Comparison of ENCODE assay signal across 17 cellular contexts in genomic region chr2:179856205-179856604, GRCh38. TPM values are rescaled to one million over a fixed set of nuclear protein-coding genes. Genes with fewer than 3 reads are reported as not detected.
DNase-seq lines count a peak whose midpoint lies in the region; ATAC-seq and TF ChIP-seq lines count a peak whose summit lies in the region.
"Had no signal": no experiment of that assay in that cellular context is flagged by ENCODE, and none has a peak within 500 bp of the region (broad histone marks: within the 10 kb centered on the region; RNA-seq: fewer than 3 reads in every experiment).

No MANE protein-coding gene starts in this region.

- H3K27ac ChIP-seq in OCI-LY7 (ENCODE audit: low read depth, low read length, poor library complexity, severe bottlenecking) = peak overlapping the region; percentile 83
- no peak overlapping the region for H3K27ac ChIP-seq in lower lobe of right lung
- H3K27ac ChIP-seq: BLaER1, GM23248 had no signal

- H4K20me1 ChIP-seq in OCI-LY7 (ENCODE audit: insufficient read depth, low read length) = peaks cover 14% of the 10 kb centered on the region; the same call in 1 of the 2 replicates

- H3K36me3 Mint-ChIP-seq in stimulated activated naive CD8-positive, alpha-beta T cell treated with anti-CD3 and anti-CD28 coated beads, Interleukin-15, Interleukin-2, amounts not matched to agents 100 ng/mL and 50 ng/mL, for 24 hours (ENCODE audit: low read depth) = no peaks in the 10 kb centered on the region
- H3K36me3 Mint-ChIP-seq in endothelial cell (ENCODE audit: low read depth, unreplicated experiment) = no peaks in the 10 kb centered on the region
- H3K36me3 Mint-ChIP-seq in activated CD4-positive, alpha-beta T cell treated with anti-CD3 and anti-CD28 coated beads for 36 hours (ENCODE audit: low read depth) = no peaks in the 10 kb centered on the region
- H3K36me3 Mint-ChIP-seq: CD4-positive, CD25-positive, alpha-beta regulatory T cell; IgD-negative memory B cell had no signal

- ATAC-seq in stimulated activated naive CD8-positive, alpha-beta T cell treated with anti-CD3 and anti-CD28 coated beads, Interleukin-15, amount 100 ng/mL, for 72 hours = no peak
- no peak for ATAC-seq in lower lobe of right lung
- no peak for ATAC-seq in activated CD4-positive, alpha-beta T cell treated with anti-CD3 and anti-CD28 coated beads for 36 hours
- ATAC-seq: HCT116 had no signal

- H3K36me3 ChIP-seq in OCI-LY7 (ENCODE audit: insufficient read depth, low read length) (peaks cover 88% of the 10 kb centered on the region), lower lobe of right lung (no peaks in the 10 kb centered on the region)
- H3K36me3 ChIP-seq: BLaER1 had no signal

- intact Hi-C loops in OCI-LY7 (cut with micrococcal nuclease; ENCODE audit: unreplicated experiment) = no loop called here
- intact Hi-C loops in lower lobe of right lung (cut with DNase I) = no loop called here
- intact Hi-C loops in activated CD4-positive, alpha-beta T cell treated with anti-CD3 and anti-CD28 coated beads for 36 hours (cut with DNase I, micrococcal nuclease) = no loop called here

- H3K9me3 Mint-ChIP-seq in stimulated activated naive CD8-positive, alpha-beta T cell treated with anti-CD3 and anti-CD28 coated beads, Interleukin-15, Interleukin-2, amounts not matched to agents 100 ng/mL and 50 ng/mL, for 24 hours = no peaks in the 10 kb centered on the region
- H3K9me3 Mint-ChIP-seq in stimulated activated naive CD8-positive, alpha-beta T cell treated with anti-CD3 and anti-CD28 coated beads, Interleukin-15, amount 100 ng/mL, for 72 hours = no peaks in the 10 kb centered on the region
- no peaks in the 10 kb centered on the region for H3K9me3 Mint-ChIP-seq in endothelial cell (ENCODE audit: unreplicated experiment)
- H3K9me3 Mint-ChIP-seq in activated CD4-positive, alpha-beta T cell treated with anti-CD3 and anti-CD28 coated beads for 36 hours (ENCODE audit: low read depth) = no peaks in the 10 kb centered on the region
- H3K9me3 Mint-ChIP-seq: CD4-positive, CD25-positive, alpha-beta regulatory T cell had no signal

- H3K27ac Mint-ChIP-seq in stimulated activated naive CD8-positive, alpha-beta T cell treated with anti-CD3 and anti-CD28 coated beads, Interleukin-15, Interleukin-2, amounts not matched to agents 100 ng/mL and 50 ng/mL, for 24 hours = peak overlapping the region; percentile 54
- no peak overlapping the region for H3K27ac Mint-ChIP-seq in stimulated activated naive CD8-positive, alpha-beta T cell treated with anti-CD3 and anti-CD28 coated beads, Interleukin-15, amount 100 ng/mL, for 72 hours
- no peak overlapping the region for H3K27ac Mint-ChIP-seq in endothelial cell (ENCODE audit: unreplicated experiment)
- H3K27ac Mint-ChIP-seq in activated CD4-positive, alpha-beta T cell treated with anti-CD3 and anti-CD28 coated beads for 36 hours = no peak overlapping the region
- H3K27ac Mint-ChIP-seq: CD4-positive, CD25-positive, alpha-beta regulatory T cell; IgD-negative memory B cell had no signal

- no peak for DNase-seq in stimulated activated naive CD8-positive, alpha-beta T cell treated with anti-CD3 and anti-CD28 coated beads, Interleukin-15, amount 100 ng/mL, for 72 hours
- DNase-seq in OCI-LY7 (ENCODE audit: low spot score) = peak; percentile 69
- no peak for DNase-seq in endothelial cell (ENCODE audit: low spot score)
- no peak for DNase-seq in NCI-H1048 (lab: John Stamatoyannopoulos, UW)
- DNase-seq in lower lobe of right lung = no peak
- DNase-seq in activated CD4-positive, alpha-beta T cell treated with anti-CD3 and anti-CD28 coated beads for 36 hours = no peak
- DNase-seq: 8988T; AML-193; CD4-positive, CD25-positive, alpha-beta regulatory T cell; DMS79; EL; GDM1; GM23248 had no signal

- H3K4me1 ChIP-seq in OCI-LY7 (ENCODE audit: insufficient read depth, low read length, poor library complexity, severe bottlenecking) = peaks cover 51% of the 10 kb centered on the region
- no peaks in the 10 kb centered on the region for H3K4me1 ChIP-seq in lower lobe of right lung

- H2AFZ ChIP-seq in OCI-LY7 (ENCODE audit: low read length) = no peak overlapping the region
- H2AFZ ChIP-seq: GM23248 had no signal

- TF ChIP-seq CTCF in OCI-LY7 (conservative IDR thresholded peaks at IDR 0.05; ENCODE audit: low read length) = peak; percentile 59; the same call in 1 of the 2 replicates
- TF ChIP-seq CTCF in endothelial cell (IDR thresholded peaks at IDR 0.05; ENCODE audit: unreplicated experiment) = no peak
- no peak for TF ChIP-seq CTCF in lower lobe of right lung (IDR thresholded peaks at IDR 0.05)

- peaks cover 99% of the 10 kb centered on the region for H3K79me2 ChIP-seq in OCI-LY7 (ENCODE audit: insufficient read depth, low read depth, low read length)

- no peaks in the 10 kb centered on the region for H3K9me3 ChIP-seq in OCI-LY7 (ENCODE audit: low read length)
- H3K9me3 ChIP-seq in lower lobe of right lung = no peaks in the 10 kb centered on the region
- H3K9me3 ChIP-seq: BLaER1 had no signal

- POLR2A ChIA-PET in OCI-LY7 (lab: Charles Lee) = interaction anchor here (3.8 to 21.0 kb wide), 4 partner anchors 9 to 42 kb away, joined by 18 to 805 read pairs (median 34); no protein-coding TSS in a partner anchor
- POLR2A ChIA-PET in activated CD4-positive, alpha-beta T cell treated with anti-CD3 and anti-CD28 coated beads for 36 hours (lab: Charles Lee) = no interaction called here

- H3K4me2 ChIP-seq in OCI-LY7 (ENCODE audit: low read length) = peak overlapping the region; percentile 89
- H3K4me2 ChIP-seq: BLaER1 had no signal

- H3K4me1 Mint-ChIP-seq in stimulated activated naive CD8-positive, alpha-beta T cell treated with anti-CD3 and anti-CD28 coated beads, Interleukin-15, Interleukin-2, amounts not matched to agents 100 ng/mL and 50 ng/mL, for 24 hours (ENCODE audit: low read depth) = peaks cover 8% of the 10 kb centered on the region
- H3K4me1 Mint-ChIP-seq in stimulated activated naive CD8-positive, alpha-beta T cell treated with anti-CD3 and anti-CD28 coated beads, Interleukin-15, amount 100 ng/mL, for 72 hours = peaks cover 10% of the 10 kb centered on the region
- H3K4me1 Mint-ChIP-seq in endothelial cell (ENCODE audit: unreplicated experiment) = peaks cover 28% of the 10 kb centered on the region
- peaks cover 4% of the 10 kb centered on the region for H3K4me1 Mint-ChIP-seq in activated CD4-positive, alpha-beta T cell treated with anti-CD3 and anti-CD28 coated beads for 36 hours

- peaks cover 48% of the 10 kb centered on the region for H3K27me3 Mint-ChIP-seq in stimulated activated naive CD8-positive, alpha-beta T cell treated with anti-CD3 and anti-CD28 coated beads, Interleukin-15, Interleukin-2, amounts not matched to agents 100 ng/mL and 50 ng/mL, for 24 hours
- peaks cover 46% of the 10 kb centered on the region for H3K27me3 Mint-ChIP-seq in stimulated activated naive CD8-positive, alpha-beta T cell treated with anti-CD3 and anti-CD28 coated beads, Interleukin-15, amount 100 ng/mL, for 72 hours
- H3K27me3 Mint-ChIP-seq in endothelial cell (ENCODE audit: unreplicated experiment) = peaks cover 7% of the 10 kb centered on the region
- peaks cover 29% of the 10 kb centered on the region for H3K27me3 Mint-ChIP-seq in activated CD4-positive, alpha-beta T cell treated with anti-CD3 and anti-CD28 coated beads for 36 hours

- H3K9me2 ChIP-seq in OCI-LY7 (ENCODE audit: insufficient read depth, low read length) = no peaks in the 10 kb centered on the region

- peaks cover 23% of the 10 kb centered on the region for H3K27me3 ChIP-seq in lower lobe of right lung (ENCODE audit: low read depth)

- CTCF ChIA-PET in OCI-LY7 (lab: Charles Lee; ENCODE audit: unreplicated experiment) = interaction anchor here (1.6 to 2.5 kb wide), 3 partner anchors 8 to 25 kb away, joined by 4 to 10 read pairs (median 5); no protein-coding TSS in a partner anchor
- CTCF ChIA-PET in activated CD4-positive, alpha-beta T cell treated with anti-CD3 and anti-CD28 coated beads for 36 hours (lab: Charles Lee) = interaction anchor here (1.0 kb wide), 1 partner anchor 10 kb away, joined by 3 read pairs; no protein-coding TSS in a partner anchor

- BruUV-seq in OCI-LY7 (replicated peaks; lab: Mats Ljungman, UMichigan) = no TSS peak

- peak overlapping the region; percentile 90 for H3K4me3 ChIP-seq in OCI-LY7 (ENCODE audit: low read depth, low read length, poor library complexity, severe bottlenecking)
- no peak overlapping the region for H3K4me3 ChIP-seq in lower lobe of right lung
- H3K4me3 ChIP-seq: BLaER1, GM23248 had no signal

- H3K4me3 Mint-ChIP-seq in stimulated activated naive CD8-positive, alpha-beta T cell treated with anti-CD3 and anti-CD28 coated beads, Interleukin-15, Interleukin-2, amounts not matched to agents 100 ng/mL and 50 ng/mL, for 24 hours = no peak overlapping the region
- H3K4me3 Mint-ChIP-seq in stimulated activated naive CD8-positive, alpha-beta T cell treated with anti-CD3 and anti-CD28 coated beads, Interleukin-15, amount 100 ng/mL, for 72 hours = no peak overlapping the region
- peak overlapping the region; percentile 13 for H3K4me3 Mint-ChIP-seq in endothelial cell (ENCODE audit: unreplicated experiment)
- no peak overlapping the region for H3K4me3 Mint-ChIP-seq in activated CD4-positive, alpha-beta T cell treated with anti-CD3 and anti-CD28 coated beads for 36 hours
- H3K4me3 Mint-ChIP-seq: CD4-positive, CD25-positive, alpha-beta regulatory T cell; IgD-negative memory B cell had no signal

RNA-seq across cellular contexts. Expression of gene ZNF385B, which starts 5.2 kb away (rescaled TPM):
- total RNA-seq in OCI-LY7 (2014; rRNA removed; shearing (Covaris generic)) = 113 and 195 TPM in 2 replicates
- 178 and 217 TPM in 2 replicates for total RNA-seq in OCI-LY7 (2022)
- 0.49 TPM for total RNA-seq in endothelial cell (ENCODE audit: unreplicated experiment)
- 63.2 TPM for total RNA-seq in lower lobe of right lung
- total RNA-seq in activated CD4-positive, alpha-beta T cell treated with anti-CD3 and anti-CD28 coated beads for 36 hours = not detected
- total RNA-seq: CD4-positive, CD25-positive, alpha-beta regulatory T cell; GM23248 had no signal

Comparison
In these comparisons a context has a peak if more than half of its experiments do, and no peak if none do; other contexts are left out.
1. RNA of gene ZNF385B, which starts 5.2 kb away (total RNA-seq): 113 to 217 TPM in OCI-LY7 and 63.2 TPM in lower lobe of right lung (single experiment); 0.49 TPM in endothelial cell (single experiment) and not detected in activated CD4-positive, alpha-beta T cell treated with anti-CD3 and anti-CD28 coated beads for 36 hours; every median in the first group is over 10 times any median in the second.